In the genomic region with DNA sequence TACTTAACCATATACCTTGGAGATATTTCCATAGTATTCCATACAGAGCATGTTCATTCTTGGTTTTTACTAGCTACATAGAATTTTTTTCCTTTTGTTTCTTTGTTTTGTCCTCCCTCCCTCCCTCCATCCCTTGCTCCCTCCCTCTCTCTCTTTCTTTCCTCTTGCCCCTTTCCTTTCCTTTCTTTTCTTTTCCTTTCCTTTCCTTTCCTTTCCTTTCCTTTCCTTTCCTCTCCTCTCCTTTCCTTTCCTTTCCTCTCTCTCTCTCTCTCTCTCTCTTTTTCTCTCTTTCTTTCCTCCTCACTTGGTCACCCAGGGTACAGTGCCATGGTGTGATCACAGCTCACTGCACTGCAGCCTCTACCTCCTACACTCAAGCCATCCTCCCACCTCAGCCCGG, we compare ENCODE assay signal across 13 cellular contexts. TPM values are rescaled to one million over a fixed set of nuclear protein-coding genes. Genes with fewer than 3 reads are reported as not detected.
DNase-seq lines count a peak whose midpoint lies in the region; ATAC-seq and TF ChIP-seq lines count a peak whose summit lies in the region.
"Had no signal": no experiment of that assay in that cellular context is flagged by ENCODE, and none has a peak within 500 bp of the region (broad histone marks: within the 10 kb centered on the region; RNA-seq: fewer than 3 reads in every experiment).

No MANE protein-coding gene starts in this region.

- H3K4me1 Mint-ChIP-seq in GM23338 = no peaks in the 10 kb centered on the region; the same call in 2 of the 3 replicates
- peaks cover 32% of the 10 kb centered on the region for H3K4me1 Mint-ChIP-seq in mesothelial cell of epicardium
- H3K4me1 Mint-ChIP-seq: CD8-positive, alpha-beta memory T cell had no signal

- no peak overlapping the region for H3K4me2 ChIP-seq in GM23338
- H3K4me2 ChIP-seq: A549, BLaER1 had no signal

- ATAC-seq in GM23338 (peak; percentile 39; the same call in 1 of the 3 replicates), HG03039 (IDR thresholded peaks at IDR 0.05; ENCODE audit: unreplicated experiment) (no peak)
- ATAC-seq: A549 had no signal

- H3K36me3 Mint-ChIP-seq in GM23338 (ENCODE audit: low read depth) = no peaks in the 10 kb centered on the region; the same call in 2 of the 3 replicates
- peaks cover 7% of the 10 kb centered on the region for H3K36me3 Mint-ChIP-seq in mesothelial cell of epicardium
- H3K36me3 Mint-ChIP-seq: CD8-positive, alpha-beta memory T cell had no signal

- H3K9me3 Mint-ChIP-seq in GM23338 (no peaks in the 10 kb centered on the region), mesothelial cell of epicardium (peaks cover 4% of the 10 kb centered on the region)

- no peak overlapping the region for H2AFZ ChIP-seq in GM23338

- H3K4me3 ChIP-seq in GM23338 (no peak overlapping the region), HEK293 (ENCODE audit: low read depth, low read length) (no peak overlapping the region), tibial artery (no peak overlapping the region)
- H3K4me3 ChIP-seq: A549, BLaER1 had no signal

- H3K27ac Mint-ChIP-seq in GM23338 (no peak overlapping the region), mesothelial cell of epicardium (peak overlapping the region; percentile 95)

- H3K27ac ChIP-seq in GM23338 (ENCODE audit: low read depth) (no peak overlapping the region), HEK293 (ENCODE audit: extremely low read depth, low read depth, low read length) (no peak overlapping the region), tibial artery (peak overlapping the region; percentile 41 to 74)
- H3K27ac ChIP-seq: A549, BLaER1 had no signal

- H3K4me3 Mint-ChIP-seq in GM23338 (no peak overlapping the region), mesothelial cell of epicardium (no peak overlapping the region)
- H3K4me3 Mint-ChIP-seq: CD8-positive, alpha-beta memory T cell had no signal

- H3K27me3 ChIP-seq in GM23338 (ENCODE audit: insufficient read depth) (no peaks in the 10 kb centered on the region), tibial artery (no peaks in the 10 kb centered on the region)
- H3K27me3 ChIP-seq: BLaER1 had no signal

- H3K9me3 ChIP-seq in HEK293 (ENCODE audit: control insufficient read depth, insufficient read depth, low read depth, low read length) (no peaks in the 10 kb centered on the region), tibial artery (no peaks in the 10 kb centered on the region)
- H3K9me3 ChIP-seq: A549, BLaER1, Caco-2 had no signal

- CTCF ChIA-PET in HEK293 (lab: Yijun Ruan, JAX) = interaction anchor here (2.5 to 13.1 kb wide), 2 partner anchors 9 to 140 kb away, joined by 11 to 376 read pairs; no protein-coding TSS in a partner anchor

- TF ChIP-seq CTCF in GM23338 (conservative IDR thresholded peaks at IDR 0.05; ENCODE audit: low read depth in 2 of 2) = no peak
- no peak for TF ChIP-seq CTCF in HEK293 (tag by site-specific recombination; IDR thresholded peaks at IDR 0.05)
- TF ChIP-seq CTCF in mesothelial cell of epicardium (IDR thresholded peaks at IDR 0.05; ENCODE audit: unreplicated experiment) = no peak
- no peak for TF ChIP-seq CTCF in tibial artery (IDR thresholded peaks at IDR 0.05)

- H3K4me1 ChIP-seq in GM23338 (ENCODE audit: insufficient read depth) (no peaks in the 10 kb centered on the region), HEK293 (ENCODE audit: control insufficient read depth, insufficient read depth, low read length) (no peaks in the 10 kb centered on the region), tibial artery (peaks cover 0 to 31% (median 16%) of the 10 kb centered on the region in 4 donors)
- H3K4me1 ChIP-seq: A549, Caco-2 had no signal

- no peaks in the 10 kb centered on the region for H4K20me1 ChIP-seq in GM23338 (replicated peaks; ENCODE audit: insufficient read depth)
- H4K20me1 ChIP-seq: BLaER1 had no signal

- no peaks in the 10 kb centered on the region for H3K79me2 ChIP-seq in GM23338 (replicated peaks; ENCODE audit: insufficient read depth)

- intact Hi-C loops in tibial artery (cut with DNase I; ENCODE audit: low total_unique reads) = no loop called here

- H3K27me3 Mint-ChIP-seq in GM23338 (ENCODE audit: insufficient read depth, low read depth, poor library complexity) = peaks cover 1% of the 10 kb centered on the region
- no peaks in the 10 kb centered on the region for H3K27me3 Mint-ChIP-seq in mesothelial cell of epicardium (ENCODE audit: low read depth)
- H3K27me3 Mint-ChIP-seq: CD8-positive, alpha-beta memory T cell had no signal

- no peaks in the 10 kb centered on the region for H3F3A ChIP-seq in GM23338 (replicated peaks; ENCODE audit: low read depth)

- H3K36me3 ChIP-seq in GM23338 (ENCODE audit: insufficient read depth) (no peaks in the 10 kb centered on the region), HEK293 (ENCODE audit: control insufficient read depth in 2 of 2, insufficient read depth in 1 of 2, low read length in 2 of 2) (peaks cover 0 to under 1% of the 10 kb centered on the region in 2 experiments; a peak in 1 of 3 replicates), tibial artery (no peaks in the 10 kb centered on the region)
- H3K36me3 ChIP-seq: BLaER1 had no signal

- DNase-seq in GM23338 (ENCODE audit: low spot score) = no peak
- DNase-seq in mesothelial cell of epicardium (ENCODE audit: low spot score in 2 of 2, unreplicated experiment in 2 of 2) = no peak
- no peak for DNase-seq in tibial artery
- DNase-seq in stimulated activated CD4-positive, alpha-beta T cell treated with anti-CD3 and anti-CD28 coated beads, Interleukin-2, amount 100 ng/mL, for 24 hours = no peak
- DNase-seq: Caco-2; CD8-positive, alpha-beta memory T cell; DND-41; GDM1; HCEC 1CT had no signal

- H3K9me2 ChIP-seq in GM23338 (ENCODE audit: insufficient read depth) = peaks cover 2% of the 10 kb centered on the region; the same call in 1 of the 2 replicates

- POLR2A ChIA-PET in HEK293 (lab: Yijun Ruan, JAX) = no interaction called here

TF ChIP-seq in GM23338, 12 proteins besides CTCF, POLR2A, EP300 and RAD21 (continues in another document):
- no peak for TF ChIP-seq POLR2AphosphoS5 (IDR thresholded peaks at IDR 0.05; ENCODE audit: low read depth)
- no peak for TF ChIP-seq JUNB (IDR thresholded peaks at IDR 0.05; ENCODE audit: unreplicated experiment)
- no peak for TF ChIP-seq EZH2 (IDR thresholded peaks at IDR 0.05; ENCODE audit: low read depth, unreplicated experiment)
- no peak for TF ChIP-seq ZNF331 (CRISPR knock-in tag; IDR thresholded peaks at IDR 0.05; ENCODE audit: low read depth)
- no peak for TF ChIP-seq ETS1 (IDR thresholded peaks at IDR 0.05)

TF ChIP-seq in HEK293, 187 proteins besides CTCF, POLR2A, EP300 and RAD21 (continues in another document):
- no peak for TF ChIP-seq ZNF354C (tag by site-specific recombination; IDR thresholded peaks at IDR 0.05; ENCODE audit: borderline replicate concordance, low read depth)
- no peak for TF ChIP-seq YY1 (tag by site-specific recombination; IDR thresholded peaks at IDR 0.05)
- no peak for TF ChIP-seq GFI1B (tag by site-specific recombination; IDR thresholded peaks at IDR 0.05)
- peak; percentile 79 for TF ChIP-seq ZNF366 (tag by site-specific recombination; conservative IDR thresholded peaks at IDR 0.05)
- no peak for TF ChIP-seq ZNF423 (tag by site-specific recombination; IDR thresholded peaks at IDR 0.05)
- TF ChIP-seq ZNF26 (tag by site-specific recombination; IDR thresholded peaks at IDR 0.05) = no peak
- no peak for TF ChIP-seq KLF10 (tag by site-specific recombination; IDR thresholded peaks at IDR 0.05)
- TF ChIP-seq ZNF600 (tag by site-specific recombination; IDR thresholded peaks at IDR 0.05) = no peak
- no peak for TF ChIP-seq ZNF114 (tag by site-specific recombination; IDR thresholded peaks at IDR 0.05)
- TF ChIP-seq ZNF157 (tag by site-specific recombination; IDR thresholded peaks at IDR 0.05) = no peak
- TF ChIP-seq ZNF140 (tag by site-specific recombination; IDR thresholded peaks at IDR 0.05) = no peak
- TF ChIP-seq ZNF843 (tag by site-specific recombination; IDR thresholded peaks at IDR 0.05) = no peak
- TF ChIP-seq ZNF549 (tag by site-specific recombination; IDR thresholded peaks at IDR 0.05) = no peak
- TF ChIP-seq ZBTB7A (tag by site-specific recombination; IDR thresholded peaks at IDR 0.05; ENCODE audit: low read depth) = no peak
- no peak for TF ChIP-seq ZNF792 (tag by site-specific recombination; IDR thresholded peaks at IDR 0.05)
- TF ChIP-seq ZFP69B (tag by site-specific recombination; IDR thresholded peaks at IDR 0.05) = no peak
- no peak for TF ChIP-seq ZNF449 (tag by site-specific recombination; IDR thresholded peaks at IDR 0.05)

RNA-seq across cellular contexts. Expression of gene RPL37A, which starts 28.3 kb away (rescaled TPM):
- total RNA-seq in GM23338 (2014; rRNA removed; shearing (Covaris generic)) = 879 and 1,118 TPM in 2 replicates
- 5,036 and 5,564 TPM in 2 replicates for polyA plus RNA-seq in GM23338 (2016; fragmentation: Nextera tagmentation; extraction: Ambion mirVana)
- 2,728 to 2,928 TPM (median 2,867 TPM) in 3 replicates for total RNA-seq in mesothelial cell of epicardium

Comparison
In these comparisons a context has a peak if more than half of its experiments do, and no peak if none do; other contexts are left out.
1. H3K27ac ChIP-seq: peak in tibial artery (2 of 2); none in GM23338 (single experiment) and HEK293 (single experiment).